9 cellular contexts compared by ENCODE assay signal in the genomic region with DNA sequence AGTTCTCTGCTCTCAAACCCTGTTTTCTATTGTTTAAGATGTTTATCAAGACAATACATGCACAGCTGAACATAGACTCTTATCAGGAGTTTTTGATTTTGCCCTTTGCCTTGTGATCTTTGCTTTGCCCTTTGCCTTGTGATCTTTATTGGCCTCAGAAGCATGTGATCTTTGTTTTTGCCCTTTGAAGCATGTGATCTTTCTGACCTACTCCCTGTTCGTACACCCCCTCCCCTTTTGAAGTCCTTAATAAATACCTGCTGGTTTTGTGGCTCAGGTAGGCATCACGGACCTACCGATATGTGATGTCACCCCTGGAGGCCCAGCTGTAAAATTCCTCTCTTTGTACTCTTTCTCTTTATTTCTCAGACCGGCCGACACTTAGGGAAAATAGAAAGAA. TPM values are rescaled to one million over a fixed set of nuclear protein-coding genes. Genes with fewer than 3 reads are reported as not detected.
"Had no signal": no experiment of that assay in that cellular context is flagged by ENCODE, and none has a peak within 500 bp of the region (broad histone marks: within the 10 kb centered on the region; RNA-seq: fewer than 3 reads in every experiment).

No MANE protein-coding gene starts in this region.

RNA-seq across cellular contexts. Expression of a gene that starts 44.3 kb away (rescaled TPM):
- total RNA-seq: activated naive CD4-positive, alpha-beta T cell treated with anti-CD3 and anti-CD28 coated beads for 36 hours; activated naive CD4-positive, alpha-beta T cell treated with anti-CD3 and anti-CD28 coated beads, Interleukin-2, amount 50 U/mL, for 72 hours; activated naive CD8-positive, alpha-beta T cell treated with anti-CD3 and anti-CD28 coated beads for 36 hours; activated naive CD8-positive, alpha-beta T cell treated with anti-CD3 and anti-CD28 coated beads, Interleukin-2, amount 10 ng/mL, durations not matched to agents 7 days and 5 days; activated T-cell treated with anti-CD3 and anti-CD28 coated beads, Interleukin-2, amount 50 U/mL, for 72 hours; activated T-helper 1 cell treated with anti-CD3 and anti-CD28 coated beads, Interleukin-12 subunit alpha, Interleukin-12 subunit beta, Interleukin-2, Interleukin-4 antibody, amounts not matched to agents 30 ng/mL and 10 ng/mL and 1 ng/mL, durations not matched to agents 14 hours and 24 hours and 36 hours; activated T-helper 17 cell treated with anti-CD3 and anti-CD28 coated beads, Interleukin-2, amount 50 U/mL, for 72 hours; activated T-helper 2 cell treated with anti-CD3 and anti-CD28 coated beads, Interferon-gamma antibody, Interleukin-2, Interleukin-4, amounts not matched to agents 10 μg/mL and 5 μg/mL and 100 μg/mL, durations not matched to agents 14 hours and 24 hours and 36 hours; chondrocyte had no signal
